ENCODE assay signal across 7 cellular contexts in the genomic region with DNA sequence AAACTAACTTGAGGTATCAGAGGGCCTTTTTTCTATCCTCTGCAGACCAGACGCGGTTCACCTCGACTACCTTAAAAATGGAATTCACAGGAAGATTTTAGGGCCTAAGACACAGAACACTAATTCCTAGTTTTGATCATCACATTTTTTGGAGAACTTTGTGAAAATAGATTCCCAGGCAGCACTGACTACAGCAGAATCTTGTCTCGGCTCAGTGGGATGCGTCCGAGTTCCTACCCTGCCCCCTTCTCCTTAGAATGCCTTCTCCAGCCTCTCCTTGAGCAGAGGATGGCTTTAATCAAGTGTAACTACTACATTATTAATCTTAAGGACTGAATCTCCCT. TPM values are rescaled to one million over a fixed set of nuclear protein-coding genes. Genes with fewer than 3 reads are reported as not detected.
A peak's percentile ranks its signal among the peaks of the same experiment; 100 is the strongest.
DNase-seq lines count a peak whose midpoint lies in the region; ATAC-seq lines count a peak whose summit lies in the region.

No MANE protein-coding gene starts in this region.

- peaks cover 4 to 12% of the 10 kb centered on the region in 2 donors for H3K36me3 Mint-ChIP-seq in activated naive CD4-positive, alpha-beta T cell treated with anti-CD3 and anti-CD28 coated beads, Interleukin-2, amount 50 U/mL, for 72 hours

- peak overlapping the region; percentile 96 for H3K27ac Mint-ChIP-seq in activated naive CD4-positive, alpha-beta T cell treated with anti-CD3 and anti-CD28 coated beads, Interleukin-2, amount 50 U/mL, for 72 hours

- H3K9me3 ChIP-seq in HUES6 (ENCODE audit: control insufficient read depth, insufficient read depth, low read depth, low read length) (peaks cover 10% of the 10 kb centered on the region), iPS-20b (ENCODE audit: insufficient read depth, low read depth, low read length) (peaks cover 5% of the 10 kb centered on the region; the same call in 1 of the 2 replicates), subcutaneous abdominal adipose tissue (ENCODE audit: control insufficient read depth in 5 of 5, low read length in 5 of 5) (peaks cover 0 to 1% (median 0%) of the 10 kb centered on the region in 5 donors)

- no peak for DNase-seq in activated naive CD4-positive, alpha-beta T cell treated with anti-CD3 and anti-CD28 coated beads, Interleukin-2, amount 50 U/mL, for 72 hours (ENCODE audit: low spot score in 2 of 2)
- DNase-seq in UCSD-AML1 (lab: John Stamatoyannopoulos, UW; ENCODE audit: unreplicated experiment) (no peak), ureter (ENCODE audit: low spot score) (no peak), posterior vena cava (ENCODE audit: low spot score) (no peak)

- intact Hi-C loops in posterior vena cava (cut with DNase I): no loop called here

- H3K4me3 ChIP-seq in HUES6 (ENCODE audit: low read depth, low read length) (peak overlapping the region; percentile 70), iPS-20b (ENCODE audit: low read length) (peak overlapping the region; percentile 73), subcutaneous abdominal adipose tissue (ENCODE audit: low read depth in 1 of 5, low read length in 5 of 5) (peak overlapping the region; percentile 63 to 97 (median 87))

- peaks cover 0 to 4% of the 10 kb centered on the region in 2 donors for H3K9me3 Mint-ChIP-seq in activated naive CD4-positive, alpha-beta T cell treated with anti-CD3 and anti-CD28 coated beads, Interleukin-2, amount 50 U/mL, for 72 hours

- H3K27me3 ChIP-seq in HUES6 (ENCODE audit: control insufficient read depth, insufficient read depth, low read length) (no peaks in the 10 kb centered on the region), iPS-20b (ENCODE audit: insufficient read depth, low read length) (no peaks in the 10 kb centered on the region), subcutaneous abdominal adipose tissue (ENCODE audit: control insufficient read depth in 5 of 5, insufficient read depth in 4 of 5, low read length in 5 of 5) (no peaks in the 10 kb centered on the region)

- H3K27ac ChIP-seq in HUES6 (ENCODE audit: low read depth, low read length): no peak overlapping the region
- no peak overlapping the region for H3K27ac ChIP-seq in iPS-20b (ENCODE audit: low read length)
- peak overlapping the region; percentile 96 for H3K27ac ChIP-seq in subcutaneous abdominal adipose tissue (ENCODE audit: low read depth, low read length)

- peak overlapping the region; percentile 29 for H3K9ac ChIP-seq in HUES6 (ENCODE audit: low read length)
- peak overlapping the region; percentile 47; the same call in 1 of the 2 replicates for H3K9ac ChIP-seq in iPS-20b (ENCODE audit: low read depth, low read length)
- peak overlapping the region; percentile 4 to 95 (median 75) for H3K9ac ChIP-seq in subcutaneous abdominal adipose tissue (ENCODE audit: low read length in 5 of 5)

- H3K36me3 ChIP-seq in HUES6 (ENCODE audit: control insufficient read depth, insufficient read depth, low read length): no peaks in the 10 kb centered on the region
- no peaks in the 10 kb centered on the region; the same call in 1 of the 2 replicates for H3K36me3 ChIP-seq in iPS-20b (ENCODE audit: insufficient read depth, low read depth, low read length)
- H3K36me3 ChIP-seq in subcutaneous abdominal adipose tissue (ENCODE audit: control insufficient read depth in 5 of 5, insufficient read depth in 5 of 5, low read length in 5 of 5): no peaks in the 10 kb centered on the region

- no peaks in the 10 kb centered on the region for H3K4me1 ChIP-seq in HUES6 (ENCODE audit: control insufficient read depth, insufficient read depth, low read length)
- H3K4me1 ChIP-seq in iPS-20b (ENCODE audit: insufficient read depth, low read length): no peaks in the 10 kb centered on the region
- peaks cover 3 to 16% (median 8%) of the 10 kb centered on the region in 5 donors for H3K4me1 ChIP-seq in subcutaneous abdominal adipose tissue (ENCODE audit: control insufficient read depth in 5 of 5, insufficient read depth in 5 of 5, low read length in 5 of 5)

- no peak for ATAC-seq in activated naive CD4-positive, alpha-beta T cell treated with anti-CD3 and anti-CD28 coated beads, Interleukin-2, amount 50 U/mL, for 72 hours

RNA-seq across cellular contexts. Expression of a gene that starts 0.4 kb away (rescaled TPM):
- 10 to 100 TPM in 1 of 2 donors, 1 to 10 TPM in 1; 8.5 to 10.2 TPM for total RNA-seq in activated naive CD4-positive, alpha-beta T cell treated with anti-CD3 and anti-CD28 coated beads, Interleukin-2, amount 50 U/mL, for 72 hours
- total RNA-seq in ureter: 1.4 TPM
- 1 to 10 TPM; 2.6 to 6.3 TPM for total RNA-seq in posterior vena cava

RNA-seq across cellular contexts. Expression of a gene that starts 4.1 kb away (rescaled TPM):
- 1 to 10 TPM in 1 of 2 donors, under 1 TPM in 1; 0.19 to 2.1 TPM for total RNA-seq in activated naive CD4-positive, alpha-beta T cell treated with anti-CD3 and anti-CD28 coated beads, Interleukin-2, amount 50 U/mL, for 72 hours
- total RNA-seq in ureter (4.0 TPM), posterior vena cava (1 to 10 TPM; 2.2 to 2.4 TPM)

RNA-seq across cellular contexts. Expression of a gene that starts 7.9 kb away (rescaled TPM):
- total RNA-seq in activated naive CD4-positive, alpha-beta T cell treated with anti-CD3 and anti-CD28 coated beads, Interleukin-2, amount 50 U/mL, for 72 hours: 10 to 100 TPM; 13.3 to 16.7 TPM
- total RNA-seq in ureter (18.5 TPM), posterior vena cava (10 to 100 TPM; 15.0 to 17.4 TPM)

RNA-seq across cellular contexts. Expression of a gene that starts 47.4 kb away (rescaled TPM):
- under 1 TPM; 0.21 to 0.32 TPM for total RNA-seq in activated naive CD4-positive, alpha-beta T cell treated with anti-CD3 and anti-CD28 coated beads, Interleukin-2, amount 50 U/mL, for 72 hours
- total RNA-seq in ureter (not detected), posterior vena cava (not detected)

RNA-seq across cellular contexts. Expression of a gene that starts 47.5 kb away (rescaled TPM):
- total RNA-seq in activated naive CD4-positive, alpha-beta T cell treated with anti-CD3 and anti-CD28 coated beads, Interleukin-2, amount 50 U/mL, for 72 hours: 1 to 10 TPM; 2.1 to 3.2 TPM
- total RNA-seq in ureter (4.5 TPM), posterior vena cava (1 to 10 TPM; 1.9 to 4.8 TPM)
